18 cellular contexts compared by ENCODE assay signal in genomic region chr16:50739031-50739430, GRCh38. TPM values are rescaled to one million over a fixed set of nuclear protein-coding genes. Genes with fewer than 3 reads are reported as not detected.
A peak's percentile ranks its signal among the peaks of the same experiment; 100 is the strongest.
DNase-seq lines count a peak whose midpoint lies in the region; ATAC-seq, FAIRE-seq and TF ChIP-seq lines count a peak whose summit lies in the region.
"Had no signal": no experiment of that assay in that cellular context is flagged by ENCODE, and none has a peak within 500 bp of the region (broad histone marks: within the 10 kb centered on the region; RNA-seq: fewer than 3 reads in every experiment).

No MANE protein-coding gene starts in this region.

- H3K79me2 ChIP-seq in MM.1S (ENCODE audit: low read length) = peaks cover 17% of the 10 kb centered on the region

- peaks cover 4% of the 10 kb centered on the region for H3K27me3 Mint-ChIP-seq in activated naive CD4-positive, alpha-beta T cell treated with anti-CD3 and anti-CD28 coated beads, Interleukin-2, amount 10 ng/mL, durations not matched to agents 7 days and 5 days
- H3K27me3 Mint-ChIP-seq in activated naive CD4-positive, alpha-beta T cell treated with anti-CD3 and anti-CD28 coated beads for 36 hours (ENCODE audit: low read depth) = no peaks in the 10 kb centered on the region
- no peaks in the 10 kb centered on the region for H3K27me3 Mint-ChIP-seq in activated T-helper 1 cell treated with anti-CD3 and anti-CD28 coated beads, Interleukin-12 subunit alpha, Interleukin-12 subunit beta, Interleukin-2, Interleukin-4 antibody, amounts not matched to agents 30 ng/mL and 10 ng/mL and 1 ng/mL, durations not matched to agents 14 hours and 24 hours and 36 hours (ENCODE audit: insufficient read depth)
- no peaks in the 10 kb centered on the region for H3K27me3 Mint-ChIP-seq in stimulated activated memory B cell treated with anti-CD40 and anti-IgM and Interleukin-4, amounts not matched to agents 10 μg/mL and 1 μg/mL and 100 μg/mL, for 72 hours

- no peak for TF ChIP-seq POLR2A in GM12891 (IDR thresholded peaks at IDR 0.05; ENCODE audit: low read depth, low read length)

- no peak overlapping the region for H3K4me3 ChIP-seq in MM.1S (ENCODE audit: low read length)

- H3K27ac ChIP-seq in MM.1S (ENCODE audit: low read length) (no peak overlapping the region), caudate nucleus (ENCODE audit: low read depth, low read length) (no peak overlapping the region)

- no peak overlapping the region for H2AFZ ChIP-seq in MM.1S (ENCODE audit: low read length)

- no peak for FAIRE-seq in GM12891 (lab: Jason Lieb, UNC)

- H4K20me1 ChIP-seq in MM.1S (ENCODE audit: insufficient read depth, low read length) = no peaks in the 10 kb centered on the region

- H3K27ac Mint-ChIP-seq in activated naive CD4-positive, alpha-beta T cell treated with anti-CD3 and anti-CD28 coated beads, Interleukin-2, amount 10 ng/mL, durations not matched to agents 7 days and 5 days = peak overlapping the region; percentile 75
- H3K27ac Mint-ChIP-seq in activated naive CD4-positive, alpha-beta T cell treated with anti-CD3 and anti-CD28 coated beads for 36 hours = no peak overlapping the region
- peak overlapping the region; percentile 13 for H3K27ac Mint-ChIP-seq in activated T-helper 1 cell treated with anti-CD3 and anti-CD28 coated beads, Interleukin-12 subunit alpha, Interleukin-12 subunit beta, Interleukin-2, Interleukin-4 antibody, amounts not matched to agents 30 ng/mL and 10 ng/mL and 1 ng/mL, durations not matched to agents 14 hours and 24 hours and 36 hours
- peak overlapping the region; percentile 90 for H3K27ac Mint-ChIP-seq in stimulated activated memory B cell treated with anti-CD40 and anti-IgM and Interleukin-4, amounts not matched to agents 10 μg/mL and 1 μg/mL and 100 μg/mL, for 72 hours
- H3K27ac Mint-ChIP-seq: H9 had no signal

- no peak overlapping the region for H3K9ac ChIP-seq in MM.1S (ENCODE audit: low read length)

- no peak for TF ChIP-seq CTCF in MM.1S (IDR thresholded peaks at IDR 0.05; ENCODE audit: low read length)

- H3K9me3 Mint-ChIP-seq in activated naive CD4-positive, alpha-beta T cell treated with anti-CD3 and anti-CD28 coated beads, Interleukin-2, amount 10 ng/mL, durations not matched to agents 7 days and 5 days = no peaks in the 10 kb centered on the region
- no peaks in the 10 kb centered on the region for H3K9me3 Mint-ChIP-seq in activated naive CD4-positive, alpha-beta T cell treated with anti-CD3 and anti-CD28 coated beads for 36 hours
- no peaks in the 10 kb centered on the region for H3K9me3 Mint-ChIP-seq in activated T-helper 1 cell treated with anti-CD3 and anti-CD28 coated beads, Interleukin-12 subunit alpha, Interleukin-12 subunit beta, Interleukin-2, Interleukin-4 antibody, amounts not matched to agents 30 ng/mL and 10 ng/mL and 1 ng/mL, durations not matched to agents 14 hours and 24 hours and 36 hours
- H3K9me3 Mint-ChIP-seq in stimulated activated memory B cell treated with anti-CD40 and anti-IgM and Interleukin-4, amounts not matched to agents 10 μg/mL and 1 μg/mL and 100 μg/mL, for 72 hours = no peaks in the 10 kb centered on the region
- H3K9me3 Mint-ChIP-seq: H9 had no signal

- H3K9me3 ChIP-seq in MM.1S (replicated peaks; ENCODE audit: insufficient read depth, low read length) = no peaks in the 10 kb centered on the region

- peaks cover 25% of the 10 kb centered on the region for H3K4me1 Mint-ChIP-seq in activated naive CD4-positive, alpha-beta T cell treated with anti-CD3 and anti-CD28 coated beads, Interleukin-2, amount 10 ng/mL, durations not matched to agents 7 days and 5 days
- peaks cover 36% of the 10 kb centered on the region for H3K4me1 Mint-ChIP-seq in activated naive CD4-positive, alpha-beta T cell treated with anti-CD3 and anti-CD28 coated beads for 36 hours (ENCODE audit: low read depth)
- peaks cover 64% of the 10 kb centered on the region for H3K4me1 Mint-ChIP-seq in activated T-helper 1 cell treated with anti-CD3 and anti-CD28 coated beads, Interleukin-12 subunit alpha, Interleukin-12 subunit beta, Interleukin-2, Interleukin-4 antibody, amounts not matched to agents 30 ng/mL and 10 ng/mL and 1 ng/mL, durations not matched to agents 14 hours and 24 hours and 36 hours (ENCODE audit: low read depth)
- peaks cover 64% of the 10 kb centered on the region for H3K4me1 Mint-ChIP-seq in stimulated activated memory B cell treated with anti-CD40 and anti-IgM and Interleukin-4, amounts not matched to agents 10 μg/mL and 1 μg/mL and 100 μg/mL, for 72 hours

- H3K4me1 ChIP-seq in MM.1S (ENCODE audit: low read length) = 0 out of 2 replicates have a peak, but pooled peaks cover 7% of the 10 kb centered on the region

- H3K9me2 ChIP-seq in MM.1S (replicated peaks; ENCODE audit: insufficient read depth, low read length) = no peaks in the 10 kb centered on the region

- CTCF ChIA-PET in activated naive CD4-positive, alpha-beta T cell treated with anti-CD3 and anti-CD28 coated beads, Interleukin-2, amount 10 ng/mL, durations not matched to agents 7 days and 5 days (lab: Charles Lee) = no interaction called here
- CTCF ChIA-PET in activated naive CD4-positive, alpha-beta T cell treated with anti-CD3 and anti-CD28 coated beads for 36 hours (lab: Charles Lee) = interaction anchor here (22.8 kb wide), 1 partner anchor 64 kb away, joined by 532 read pairs; the partner anchor contains the start of gene SNX20

- no peaks in the 10 kb centered on the region for H3F3A ChIP-seq in MM.1S (ENCODE audit: insufficient read depth, low read length)

- intact Hi-C loops in activated naive CD4-positive, alpha-beta T cell treated with anti-CD3 and anti-CD28 coated beads for 36 hours (cut with micrococcal nuclease) = no loop called here
- intact Hi-C loops in activated T-helper 1 cell treated with anti-CD3 and anti-CD28 coated beads, Interleukin-12 subunit alpha, Interleukin-12 subunit beta, Interleukin-2, Interleukin-4 antibody, amounts not matched to agents 30 ng/mL and 10 ng/mL and 1 ng/mL, durations not matched to agents 14 hours and 24 hours and 36 hours (cut with micrococcal nuclease) = no loop called here

- no peak for ATAC-seq in stimulated activated memory B cell treated with anti-CD40 and anti-IgM and Interleukin-4, amounts not matched to agents 10 μg/mL and 1 μg/mL and 100 μg/mL, for 72 hours

- no peaks in the 10 kb centered on the region for H3K36me3 ChIP-seq in MM.1S (replicated peaks; ENCODE audit: insufficient read depth, low read length)

- H3K4me2 ChIP-seq in MM.1S (ENCODE audit: low read depth, low read length) = no peak overlapping the region

- H3K27me3 ChIP-seq in MM.1S (replicated peaks; ENCODE audit: insufficient read depth, low read length) = no peaks in the 10 kb centered on the region

- H3K36me3 Mint-ChIP-seq in activated naive CD4-positive, alpha-beta T cell treated with anti-CD3 and anti-CD28 coated beads, Interleukin-2, amount 10 ng/mL, durations not matched to agents 7 days and 5 days = peaks cover 30% of the 10 kb centered on the region
- peaks cover 7% of the 10 kb centered on the region for H3K36me3 Mint-ChIP-seq in activated naive CD4-positive, alpha-beta T cell treated with anti-CD3 and anti-CD28 coated beads for 36 hours (ENCODE audit: low read depth)
- peaks cover 29% of the 10 kb centered on the region for H3K36me3 Mint-ChIP-seq in activated T-helper 1 cell treated with anti-CD3 and anti-CD28 coated beads, Interleukin-12 subunit alpha, Interleukin-12 subunit beta, Interleukin-2, Interleukin-4 antibody, amounts not matched to agents 30 ng/mL and 10 ng/mL and 1 ng/mL, durations not matched to agents 14 hours and 24 hours and 36 hours (ENCODE audit: low read depth)
- H3K36me3 Mint-ChIP-seq in stimulated activated memory B cell treated with anti-CD40 and anti-IgM and Interleukin-4, amounts not matched to agents 10 μg/mL and 1 μg/mL and 100 μg/mL, for 72 hours = peaks cover 21% of the 10 kb centered on the region

- no peak for DNase-seq in activated naive CD4-positive, alpha-beta T cell treated with anti-CD3 and anti-CD28 coated beads, Interleukin-2, amount 10 ng/mL, durations not matched to agents 7 days and 5 days
- DNase-seq in activated naive CD4-positive, alpha-beta T cell treated with anti-CD3 and anti-CD28 coated beads for 36 hours = no peak
- DNase-seq in GM12891 (ENCODE audit: insufficient read length, low spot score) (no peak), MM.1S (no peak), caudate nucleus (lab: John Stamatoyannopoulos, UW) (no peak)
- no peak for DNase-seq in activated T-helper 1 cell treated with anti-CD3 and anti-CD28 coated beads, Interleukin-12 subunit alpha, Interleukin-12 subunit beta, Interleukin-2, Interleukin-4 antibody, amounts not matched to agents 30 ng/mL and 10 ng/mL and 1 ng/mL, durations not matched to agents 14 hours and 24 hours and 36 hours (ENCODE audit: low spot score)
- DNase-seq: C1 segment of cervical spinal cord, DMS53, H9, Karpas-422, NCI-H1436, NCI-H2029, NCI-H2171 treated with DMSO at 0.1 percent for 48 hours, NCI-H446 treated with DMSO at 0.1 percent for 48 hours, NCI-H82 had no signal

- no peak overlapping the region for H3K4me3 Mint-ChIP-seq in activated naive CD4-positive, alpha-beta T cell treated with anti-CD3 and anti-CD28 coated beads, Interleukin-2, amount 10 ng/mL, durations not matched to agents 7 days and 5 days
- H3K4me3 Mint-ChIP-seq in activated naive CD4-positive, alpha-beta T cell treated with anti-CD3 and anti-CD28 coated beads for 36 hours = no peak overlapping the region
- no peak overlapping the region for H3K4me3 Mint-ChIP-seq in activated T-helper 1 cell treated with anti-CD3 and anti-CD28 coated beads, Interleukin-12 subunit alpha, Interleukin-12 subunit beta, Interleukin-2, Interleukin-4 antibody, amounts not matched to agents 30 ng/mL and 10 ng/mL and 1 ng/mL, durations not matched to agents 14 hours and 24 hours and 36 hours
- no peak overlapping the region for H3K4me3 Mint-ChIP-seq in stimulated activated memory B cell treated with anti-CD40 and anti-IgM and Interleukin-4, amounts not matched to agents 10 μg/mL and 1 μg/mL and 100 μg/mL, for 72 hours
- H3K4me3 Mint-ChIP-seq: H9 had no signal

RNA-seq across cellular contexts. Expression of gene CYLD, which starts 2.9 kb away (rescaled TPM):
- 10 to 100 TPM; 70.8 to 71.9 TPM for total RNA-seq in activated naive CD4-positive, alpha-beta T cell treated with anti-CD3 and anti-CD28 coated beads for 36 hours
- 57.1 TPM for polyA plus RNA-seq in GM12891 (2012; ENCODE audit: low read depth, missing spikeins)
- 219 and 223 TPM in 2 replicates for total RNA-seq in activated T-helper 1 cell treated with anti-CD3 and anti-CD28 coated beads, Interleukin-12 subunit alpha, Interleukin-12 subunit beta, Interleukin-2, Interleukin-4 antibody, amounts not matched to agents 30 ng/mL and 10 ng/mL and 1 ng/mL, durations not matched to agents 14 hours and 24 hours and 36 hours

RNA-seq across cellular contexts. Expression of gene NOD2, which starts 45.6 kb away (rescaled TPM):
- 1 to 10 TPM; 1.2 to 1.7 TPM for total RNA-seq in activated naive CD4-positive, alpha-beta T cell treated with anti-CD3 and anti-CD28 coated beads for 36 hours
- 9.7 TPM for polyA plus RNA-seq in GM12891 (2012; ENCODE audit: low read depth, missing spikeins)
- 6.7 and 7.3 TPM in 2 replicates for total RNA-seq in activated T-helper 1 cell treated with anti-CD3 and anti-CD28 coated beads, Interleukin-12 subunit alpha, Interleukin-12 subunit beta, Interleukin-2, Interleukin-4 antibody, amounts not matched to agents 30 ng/mL and 10 ng/mL and 1 ng/mL, durations not matched to agents 14 hours and 24 hours and 36 hours
- total RNA-seq: A673, SK-MEL-5 had no signal

RNA-seq across cellular contexts. Expression of gene SNX20, which starts 57.9 kb away (rescaled TPM):
- 10 to 100 TPM; 29.6 to 30.3 TPM for total RNA-seq in activated naive CD4-positive, alpha-beta T cell treated with anti-CD3 and anti-CD28 coated beads for 36 hours
- polyA plus RNA-seq in GM12891 (2012; ENCODE audit: low read depth, missing spikeins) = 16.6 TPM
- 34.3 TPM in 2 replicates for total RNA-seq in activated T-helper 1 cell treated with anti-CD3 and anti-CD28 coated beads, Interleukin-12 subunit alpha, Interleukin-12 subunit beta, Interleukin-2, Interleukin-4 antibody, amounts not matched to agents 30 ng/mL and 10 ng/mL and 1 ng/mL, durations not matched to agents 14 hours and 24 hours and 36 hours
- total RNA-seq: A673, H9, SK-MEL-5 had no signal
